ENCODE assay signal across 1 cellular context in genomic region chr20:64066984-64067605, GRCh38.
TF ChIP-seq lines count a peak whose summit lies in the region.

No MANE protein-coding gene starts in this region.

TF ChIP-seq in WTC11, 78 proteins besides CTCF, POLR2A, EP300 and RAD21 (continued from another document):
- TF ChIP-seq FOXP4 (CRISPR knock-in tag; IDR thresholded peaks at IDR 0.05) (no peak), JAZF1 (CRISPR knock-in tag; IDR thresholded peaks at IDR 0.05) (no peak), TCF7 (CRISPR knock-in tag; IDR thresholded peaks at IDR 0.05; ENCODE audit: low read depth) (no peak), ZNF232 (CRISPR knock-in tag; IDR thresholded peaks at IDR 0.05) (no peak), MAX (CRISPR knock-in tag; IDR thresholded peaks at IDR 0.05) (no peak), NFYB (CRISPR knock-in tag; conservative IDR thresholded peaks at IDR 0.05; ENCODE audit: low read depth) (no peak), JUN (CRISPR knock-in tag; IDR thresholded peaks at IDR 0.05) (no peak), ZNF281 (CRISPR knock-in tag; IDR thresholded peaks at IDR 0.05) (no peak)
